Comparison of ENCODE assay signal across 8 cellular contexts in the genomic region with DNA sequence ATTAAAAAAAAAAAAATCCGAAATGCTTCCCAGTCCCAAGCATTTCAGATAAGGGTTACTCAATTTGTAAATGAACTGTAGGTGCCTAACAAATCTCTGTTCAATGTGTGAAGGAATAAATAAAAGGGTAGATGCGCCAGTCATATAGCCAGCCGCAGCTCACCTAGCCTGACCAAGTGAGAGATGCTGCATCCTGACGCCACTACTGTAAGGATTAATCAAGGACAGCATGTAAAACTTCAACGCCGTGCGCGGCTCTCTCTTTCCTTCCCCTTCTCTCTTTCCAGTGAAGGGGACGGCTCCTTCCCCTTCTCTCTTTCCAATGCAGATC. TPM values are rescaled to one million over a fixed set of nuclear protein-coding genes. Genes with fewer than 3 reads are reported as not detected.
DNase-seq lines count a peak whose midpoint lies in the region; ATAC-seq and TF ChIP-seq lines count a peak whose summit lies in the region.

No MANE protein-coding gene starts in this region.

- peak overlapping the region; percentile 87 for H3K4me3 Mint-ChIP-seq in mesothelial cell of epicardium

- H3K27me3 ChIP-seq in HUES64 (ENCODE audit: insufficient read depth, low read length) = peaks cover 3% of the 10 kb centered on the region; the same call in 1 of the 2 replicates

- H3K4me3 ChIP-seq in HUES64 (ENCODE audit: low read length) = peak overlapping the region; percentile 91

- no peaks in the 10 kb centered on the region for H3K9me3 Mint-ChIP-seq in mesothelial cell of epicardium

- H3K27ac Mint-ChIP-seq in mesothelial cell of epicardium = peak overlapping the region; percentile 83

- H3K36me3 ChIP-seq in HUES64 (ENCODE audit: insufficient read depth, low read length) = peaks cover 24% of the 10 kb centered on the region

- no peaks in the 10 kb centered on the region for H3K27me3 Mint-ChIP-seq in mesothelial cell of epicardium (ENCODE audit: low read depth)

- peak; percentile 31 for ATAC-seq in GM19467 (IDR thresholded peaks at IDR 0.05; ENCODE audit: unreplicated experiment)
- no peak for ATAC-seq in HG03565 (IDR thresholded peaks at IDR 0.05; ENCODE audit: unreplicated experiment)

- H3K27ac ChIP-seq in HUES64 (ENCODE audit: low read depth, low read length) = no peak overlapping the region

- H3K36me3 Mint-ChIP-seq in mesothelial cell of epicardium = peaks cover 6% of the 10 kb centered on the region

- no peaks in the 10 kb centered on the region for H3K9me3 ChIP-seq in HUES64 (ENCODE audit: insufficient read depth, low read depth, low read length)

- peaks cover 11% of the 10 kb centered on the region for H3K4me1 ChIP-seq in HUES64 (ENCODE audit: insufficient read depth, low read length)

- DNase-seq in cerebellum (ENCODE audit: low spot score) (peak; percentile 20), mesothelial cell of epicardium (ENCODE audit: low spot score in 2 of 2, unreplicated experiment in 2 of 2) (no peak), superior temporal gyrus (ENCODE audit: extremely low spot score) (no peak), NCI-H2081 treated with DMSO at 0.1 percent for 48 hours (lab: John Stamatoyannopoulos, UW) (no peak)
- DNase-seq in effector CD8-positive, alpha-beta T cell (lab: John Stamatoyannopoulos, UW) = no peak

- peak overlapping the region; percentile 87 for H3K9ac ChIP-seq in HUES64 (ENCODE audit: low read depth, low read length)

- 6% methylated on average over 8 of the region's 9 CpGs for WGBS in HUES64

- peaks cover 12% of the 10 kb centered on the region for H3K4me1 Mint-ChIP-seq in mesothelial cell of epicardium

- TF ChIP-seq CTCF in mesothelial cell of epicardium (IDR thresholded peaks at IDR 0.05; ENCODE audit: unreplicated experiment) = no peak

RNA-seq across cellular contexts. Expression of gene PPT1, which starts 0.4 kb away (rescaled TPM):
- 160 TPM for polyA plus RNA-seq in HUES64 (2013, experiment 1 of 2)
- 141 TPM for polyA plus RNA-seq in HUES64 (2013, experiment 2 of 2)
- total RNA-seq in cerebellum = 37.0 TPM
- total RNA-seq in mesothelial cell of epicardium = 81.8 to 90.9 TPM (median 85.3 TPM) in 3 replicates

RNA-seq across cellular contexts. Expression of gene CAP1, which starts 56.1 kb away (rescaled TPM):
- 190 TPM for polyA plus RNA-seq in HUES64 (2013, experiment 1 of 2)
- polyA plus RNA-seq in HUES64 (2013, experiment 2 of 2) = 193 TPM
- total RNA-seq in cerebellum = 78.8 TPM
- 141 to 146 TPM (median 143 TPM) in 3 replicates for total RNA-seq in mesothelial cell of epicardium
